ENCODE assay signal across 25 cellular contexts in the genomic region with DNA sequence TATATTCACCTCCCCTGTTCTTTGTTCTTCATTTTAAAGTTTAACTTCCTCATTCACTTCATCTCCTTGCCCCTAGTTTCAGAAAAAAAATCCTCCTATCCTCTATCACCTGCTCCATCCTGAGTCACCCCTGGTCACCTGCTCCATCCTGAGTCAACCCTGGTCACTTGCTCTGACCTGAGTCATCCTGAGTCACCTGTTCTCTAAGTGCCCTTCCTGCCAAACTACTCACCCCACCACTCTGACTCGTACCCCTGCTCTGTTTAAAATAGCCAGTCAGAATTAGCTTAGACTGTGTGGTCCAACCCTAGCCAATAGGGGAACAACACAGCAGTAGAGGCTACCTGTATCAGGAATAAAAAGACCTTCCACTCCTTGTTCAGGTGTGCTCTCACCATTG.
DNase-seq lines count a peak whose midpoint lies in the region; TF ChIP-seq lines count a peak whose summit lies in the region.
"Had no signal": no experiment of that assay in that cellular context is flagged by ENCODE, and none has a peak within 500 bp of the region (broad histone marks: within the 10 kb centered on the region; RNA-seq: fewer than 3 reads in every experiment).

No MANE protein-coding gene starts in this region.

- H4K20me1 ChIP-seq in GM23248 (ENCODE audit: insufficient read depth) (no peaks in the 10 kb centered on the region), OCI-LY3 (ENCODE audit: insufficient read depth, low read length) (no peaks in the 10 kb centered on the region)
- H4K20me1 ChIP-seq: BLaER1 had no signal

- H2AFZ ChIP-seq in GM23248 (no peak overlapping the region), OCI-LY3 (ENCODE audit: low read depth, low read length) (no peak overlapping the region), trophoblast cell (ENCODE audit: insufficient read depth, low read length, poor library complexity) (no peak overlapping the region)

- H3K9me3 ChIP-seq in GM23248 (ENCODE audit: low read depth) (no peaks in the 10 kb centered on the region), OCI-LY3 (ENCODE audit: insufficient read depth, low read length) (peaks cover 5% of the 10 kb centered on the region; the same call in 1 of the 2 replicates), trophoblast cell (ENCODE audit: insufficient read depth, low read depth, low read length) (no peaks in the 10 kb centered on the region)
- H3K9me3 ChIP-seq: BLaER1, SJCRH30 had no signal

- H3K23ac ChIP-seq in trophoblast cell (ENCODE audit: low read length), result no peak overlapping the region

- no peak overlapping the region for H3K18ac ChIP-seq in trophoblast cell (ENCODE audit: low read length)

- H2BK5ac ChIP-seq in trophoblast cell (ENCODE audit: low read depth, low read length, poor library complexity), result no peak overlapping the region

- no peaks in the 10 kb centered on the region for H3F3A ChIP-seq in GM23248 (ENCODE audit: insufficient read depth)

- H3K14ac ChIP-seq in trophoblast cell (ENCODE audit: low read length), result no peak overlapping the region

- no peak overlapping the region for H2BK12ac ChIP-seq in trophoblast cell (ENCODE audit: low read length)

- H3K79me2 ChIP-seq in GM23248 (ENCODE audit: insufficient read depth) (no peaks in the 10 kb centered on the region), OCI-LY3 (ENCODE audit: low read length) (no peaks in the 10 kb centered on the region), trophoblast cell (ENCODE audit: control insufficient read depth, insufficient read depth, low read length, poor library complexity) (no peaks in the 10 kb centered on the region)

- H2BK120ac ChIP-seq in trophoblast cell (ENCODE audit: insufficient read depth, low read length, poor library complexity), result no peak overlapping the region

- TF ChIP-seq CTCF in OCI-LY3 (IDR thresholded peaks at IDR 0.05; ENCODE audit: low read depth, low read length), result no peak
- no peak for TF ChIP-seq CTCF in epithelial cell of esophagus (IDR thresholded peaks at IDR 0.05; ENCODE audit: insufficient read depth, low read depth, low read length, missing control alignments)

- no peak overlapping the region for H4K8ac ChIP-seq in trophoblast cell (ENCODE audit: low read depth, low read length)

- DNase-seq in GM23248, result peak; percentile 0
- peak; percentile 62 for DNase-seq in epithelial cell of esophagus (ENCODE audit: low read depth)
- DNase-seq in trophoblast cell, result peak; percentile 63 to 66
- no peak for DNase-seq in NK-92 (lab: John Stamatoyannopoulos, UW; ENCODE audit: unreplicated experiment)
- DNase-seq in substantia nigra (lab: John Stamatoyannopoulos, UW), result no peak
- no peak for DNase-seq in NCI-H1436 (lab: John Stamatoyannopoulos, UW)
- DNase-seq: activated B cell treated with CpG ODN at 0.5 μM for 24 hours; activated CD4-positive, alpha-beta T cell treated with anti-CD3 and anti-CD28 coated beads, Interleukin-2, amount 50 U/mL, for 1 hour; activated effector memory CD4-positive, alpha-beta T cell treated with anti-CD3 and anti-CD28 coated beads, Interleukin-2, amount 50 U/mL, for 16 hours; activated T-cell treated with anti-CD3 and anti-CD28 coated beads, Interleukin-2, amount 50 U/mL, for 24 hours; anterior cingulate cortex; DMS79; effector memory CD4-positive, alpha-beta T cell; head of caudate nucleus; kidney glomerular epithelial cell; NCI-H1417; NCI-H2081 treated with DMSO at 0.1 percent for 48 hours; NCI-H2227 treated with DMSO at 0.1 percent for 48 hours; NCI-H526 treated with DMSO at 0.1 percent for 48 hours; SJCRH30; stimulated activated CD4-positive, alpha-beta T cell treated with anti-CD3 and anti-CD28 coated beads, Interleukin-15, amount 100 ng/mL, for 24 hours; stimulated activated CD4-positive, alpha-beta T cell treated with anti-CD3 and anti-CD28 coated beads, Interleukin-4, amount 100 ng/mL, for 4 hours had no signal

- H3K9ac ChIP-seq in GM23248, result no peak overlapping the region
- H3K9ac ChIP-seq in OCI-LY3 (ENCODE audit: low read length), result no peak overlapping the region
- no peak overlapping the region for H3K9ac ChIP-seq in trophoblast cell (ENCODE audit: low read length)
- H3K9ac ChIP-seq: BLaER1 had no signal

- no peaks in the 10 kb centered on the region for H3K9me2 ChIP-seq in GM23248 (ENCODE audit: insufficient read depth)

- H3K4me3 ChIP-seq in GM23248, result no peak overlapping the region
- H3K4me3 ChIP-seq in OCI-LY3 (ENCODE audit: low read length), result no peak overlapping the region
- no peak overlapping the region for H3K4me3 ChIP-seq in epithelial cell of esophagus (ENCODE audit: low read length)
- no peak overlapping the region for H3K4me3 ChIP-seq in trophoblast cell (ENCODE audit: low read depth, low read length)
- H3K4me3 ChIP-seq: BLaER1, SJCRH30, tibial nerve had no signal

- no peaks in the 10 kb centered on the region for H3K79me1 ChIP-seq in trophoblast cell (ENCODE audit: low read length)

- H3K27ac ChIP-seq in GM23248 (no peak overlapping the region), OCI-LY3 (ENCODE audit: low read length) (peak overlapping the region; percentile 53), trophoblast cell (ENCODE audit: low read depth, low read length) (no peak overlapping the region), substantia nigra (ENCODE audit: low read depth, low read length, poor library complexity, severe bottlenecking) (no peak overlapping the region)
- H3K27ac ChIP-seq: BLaER1, SJCRH30, tibial nerve had no signal

- WGBS in GM23248 (ENCODE audit: low coverage in 1 of 2, low lambda C conversion rate in 2 of 2, missing lambda C conversion rate in 2 of 2), 2 experiments, result 18 to 25% methylated on average over 1 of the region's 1 CpG
- WGBS in trophoblast cell (ENCODE audit: extremely low coverage, insufficient coverage, insufficient read length), result no CpG with 5 or more reads among the region's 1 CpG

- no peak overlapping the region for H3K4ac ChIP-seq in trophoblast cell (ENCODE audit: low read depth, low read length)

- in situ Hi-C loops in GM23248 (cut with MboI), result no loop called here

- H3K36me3 ChIP-seq in GM23248 (ENCODE audit: low read depth) (no peaks in the 10 kb centered on the region), OCI-LY3 (replicated peaks; ENCODE audit: low read depth, low read length) (peaks cover 8% of the 10 kb centered on the region), trophoblast cell (ENCODE audit: control insufficient read depth in 1 of 2, insufficient read depth in 2 of 2, low read length in 2 of 2) (no peaks in the 10 kb centered on the region)
- H3K36me3 ChIP-seq: BLaER1, SJCRH30, tibial nerve had no signal

- no peak overlapping the region for H3K4me2 ChIP-seq in GM23248 (ENCODE audit: unreplicated experiment)
- no peak overlapping the region for H3K4me2 ChIP-seq in OCI-LY3 (ENCODE audit: low read length)
- H3K4me2 ChIP-seq in trophoblast cell (ENCODE audit: low read length), result no peak overlapping the region
- H3K4me2 ChIP-seq: BLaER1 had no signal

- H3K4me1 ChIP-seq in GM23248 (ENCODE audit: insufficient read depth) (no peaks in the 10 kb centered on the region), OCI-LY3 (ENCODE audit: low read length) (peaks cover 26% of the 10 kb centered on the region), trophoblast cell (ENCODE audit: control insufficient read depth in 1 of 2, insufficient read depth in 2 of 2, low read length in 2 of 2) (no peaks in the 10 kb centered on the region)
- H3K4me1 ChIP-seq: BLaER1, SJCRH30, tibial nerve had no signal

- H4K12ac ChIP-seq in trophoblast cell (ENCODE audit: low read depth, low read length), result no peak overlapping the region

- H2AK5ac ChIP-seq in trophoblast cell (ENCODE audit: low read length), result no peak overlapping the region

- H4K91ac ChIP-seq in trophoblast cell (ENCODE audit: low read depth, low read length), result no peak overlapping the region

- H3K27me3 ChIP-seq in GM23248 (replicated peaks; ENCODE audit: insufficient read depth) (no peaks in the 10 kb centered on the region), OCI-LY3 (ENCODE audit: low read depth, low read length) (no peaks in the 10 kb centered on the region), trophoblast cell (ENCODE audit: insufficient read depth, low read length) (no peaks in the 10 kb centered on the region)
- H3K27me3 ChIP-seq: BLaER1, SJCRH30, tibial nerve had no signal

Comparison
In these comparisons a context has a peak if more than half of its experiments do, and no peak if none do; other contexts are left out.
1. DNase-seq: peak in GM23248 (single experiment), epithelial cell of esophagus (single experiment) and trophoblast cell (2 of 2); none in NK-92 (single experiment), substantia nigra (0 of 49) and NCI-H1436 (single experiment).